Comparison of ENCODE assay signal across 29 cellular contexts in genomic region chr21:19874521-19874920, GRCh38.
"Had no signal": no experiment of that assay in that cellular context is flagged by ENCODE, and none has a peak within 500 bp of the region (broad histone marks: within the 10 kb centered on the region; RNA-seq: fewer than 3 reads in every experiment).

No MANE protein-coding gene starts in this region.

- H3K4me1 ChIP-seq: SJSA1 had no signal

- ATAC-seq: Panc1, Right ventricle myocardium inferior, T-cell, T-helper 17 cell had no signal

- H3K9me3 ChIP-seq: SJSA1 had no signal

- H3K27me3 ChIP-seq: SJSA1 had no signal

- H3K36me3 ChIP-seq: SJSA1 had no signal

- DNase-seq: Karpas-422, MM.1S, MV-4-11, NCI-H1092, NCI-H1105, NCI-H1417 treated with DMSO at 0.1 percent for 48 hours, NCI-H1436 treated with DMSO at 0.1 percent for 48 hours, NCI-H1694 treated with DMSO at 0.1 percent for 48 hours, NCI-H187 treated with DMSO at 0.1 percent for 48 hours, NCI-H2029, NCI-H2081, NCI-H2171 treated with DMSO at 0.1 percent for 48 hours, NCI-H2227 treated with DMSO at 0.1 percent for 48 hours, NCI-H446 treated with DMSO at 0.1 percent for 48 hours, NCI-H510A, NCI-H526, NCI-H69, NCI-H748 treated with DMSO at 0.1 percent for 48 hours, PC-9, SHP77, SIG-M5, SK-N-SH, T-cell, T-helper 17 cell had no signal

- H3K27ac ChIP-seq: KMS-11, PC-9, RWPE1, SJSA1 had no signal

- H3K4me3 ChIP-seq: PC-9, SJSA1 had no signal
